3 cellular contexts compared by ENCODE assay signal in genomic region chr15:87715252-87715651, GRCh38.
"Had no signal": no experiment of that assay in that cellular context is flagged by ENCODE, and none has a peak within 500 bp of the region (broad histone marks: within the 10 kb centered on the region; RNA-seq: fewer than 3 reads in every experiment).

No MANE protein-coding gene starts in this region.

- DNase-seq: GDM1, GF-D8 had no signal

- H3K4me3 ChIP-seq: GM12878 had no signal
